ENCODE assay signal across 9 cellular contexts in genomic region chr9:92133949-92134604, GRCh38. TPM values are rescaled to one million over a fixed set of nuclear protein-coding genes. Genes with fewer than 3 reads are reported as not detected.
DNase-seq lines count a peak whose midpoint lies in the region; ATAC-seq, FAIRE-seq and TF ChIP-seq lines count a peak whose summit lies in the region.
"Had no signal": no experiment of that assay in that cellular context is flagged by ENCODE, and none has a peak within 500 bp of the region (broad histone marks: within the 10 kb centered on the region; RNA-seq: fewer than 3 reads in every experiment).

No MANE protein-coding gene starts in this region.

- TF ChIP-seq EP300 in HepG2 (IDR thresholded peaks at IDR 0.05; ENCODE audit: low read depth in 2 of 2, low read length in 2 of 2): no peak
- TF ChIP-seq EP300 in HepG2 (CRISPR knock-in tag; IDR thresholded peaks at IDR 0.05; ENCODE audit: borderline replicate concordance): no peak

- TF ChIP-seq CTCF in colonic mucosa (IDR thresholded peaks at IDR 0.05): peak; percentile 94
- TF ChIP-seq CTCF in HepG2 (CRISPR knock-in tag; IDR thresholded peaks at IDR 0.05): peak; percentile 98

- H4K20me1 ChIP-seq in HepG2 (ENCODE audit: insufficient read depth, low read length): no peaks in the 10 kb centered on the region

- no peaks in the 10 kb centered on the region for H3K79me2 ChIP-seq in HepG2 (ENCODE audit: insufficient read depth, low read length)

- in situ Hi-C loops in HepG2 (cut with HindIII; ENCODE audit: extremely low pct_ligation_motif_present, low pct_unique_long_range_greater_than_20kb): loop anchor here (10.0 to 25.0 kb wide), 2 partner anchors 303 to 501 kb away; no protein-coding TSS in a partner anchor

- BruUV-seq in HepG2 (replicated peaks; lab: Mats Ljungman, UMichigan): no TSS peak

- POLR2A ChIA-PET in HepG2 (lab: Yijun Ruan, JAX): no interaction called here

- CTCF ChIA-PET in HepG2 (lab: Yijun Ruan, JAX; ENCODE audit: low intra/inter-chr PET ratio, low total read pairs): interaction anchor here (0.8 to 1.3 kb wide), 3 partner anchors 246 to 500 kb away, joined by 3 read pairs; no protein-coding TSS in a partner anchor

- DNase-seq in NCI-H1417 (lab: John Stamatoyannopoulos, UW): peak; percentile 62 to 92 (median 86)
- DNase-seq in NCI-H1417 treated with DMSO at 0.1 percent for 48 hours (lab: John Stamatoyannopoulos, UW): no peak
- DNase-seq in NCI-H524 (lab: John Stamatoyannopoulos, UW): peak; percentile 86 to 92
- DNase-seq in activated CD4-positive, alpha-beta T cell treated with anti-CD3 and anti-CD28 coated beads for 48 hours: peak; percentile 87
- peak; percentile 74 for DNase-seq in colonic mucosa
- DNase-seq in HepG2 (ENCODE audit: low spot score): peak; percentile 75
- DNase-seq in stimulated activated CD4-positive, alpha-beta T cell treated with anti-CD3 and anti-CD28 coated beads, TNF-alpha, amount 100 ng/mL, for 24 hours (ENCODE audit: low read depth in 3 of 3): peak; percentile 54 to 77 (median 54)

- H3K27me3 ChIP-seq in colonic mucosa (no peaks in the 10 kb centered on the region), HepG2 (ENCODE audit: control insufficient read depth in 1 of 2, insufficient read depth in 2 of 2, low read length in 2 of 2) (peaks cover 1 to 3% of the 10 kb centered on the region in 2 experiments; a peak in 1 of 5 replicates)

- H3K4me3 ChIP-seq in colonic mucosa (no peak overlapping the region), HepG2 (replicated peaks in 1 of 3; ENCODE audit: insufficient read depth in 1 of 3, low read depth in 2 of 3, low read length in 3 of 3) (peak overlapping the region in 2 of 3 experiments; percentile 24 to 64; a peak in 5 of 6 replicates)

- H3K9me3 ChIP-seq in colonic mucosa (no peaks in the 10 kb centered on the region), HepG2 (ENCODE audit: low read length) (no peaks in the 10 kb centered on the region)

- H3K9ac ChIP-seq in colonic mucosa (ENCODE audit: low read depth in 2 of 2, low read length in 2 of 2) (no peak overlapping the region), HepG2 (ENCODE audit: insufficient read depth, low read depth, low read length) (no peak overlapping the region)

- H3K4me2 ChIP-seq in HepG2 (ENCODE audit: low read depth, low read length): peak overlapping the region; percentile 79

- H3K27ac ChIP-seq in colonic mucosa (no peak overlapping the region), HepG2 (ENCODE audit: extremely low read length, insufficient read depth, low read length) (no peak overlapping the region)

- H2AFZ ChIP-seq in HepG2 (ENCODE audit: low read length): peak overlapping the region; percentile 32

- no peak for TF ChIP-seq POLR2A in HepG2 (IDR thresholded peaks at IDR 0.05; ENCODE audit: insufficient read depth in 1 of 2, low read depth in 2 of 2, low read length in 2 of 2)

- 6% methylated on average over 17 of the region's 19 CpGs for WGBS in HepG2 (ENCODE audit: low lambda C conversion rate)

- no peaks in the 10 kb centered on the region for H3K36me3 ChIP-seq in colonic mucosa
- H3K36me3 ChIP-seq in HepG2 (replicated peaks in 1 of 2; ENCODE audit: control insufficient read depth in 1 of 2, insufficient read depth in 2 of 2, low read length in 2 of 2): no peaks in the 10 kb centered on the region

- ATAC-seq in HG03280 (IDR thresholded peaks at IDR 0.05; ENCODE audit: unreplicated experiment) (peak; percentile 62), HepG2 (peak; percentile 60)

- peak; percentile 84 for TF ChIP-seq RAD21 in HepG2 (CRISPR knock-in tag; IDR thresholded peaks at IDR 0.05)

- H3K4me1 ChIP-seq in colonic mucosa (no peaks in the 10 kb centered on the region), HepG2 (ENCODE audit: insufficient read depth, low read length) (peaks cover 22% of the 10 kb centered on the region)

- intact Hi-C loops in colonic mucosa (cut with DNase I) (loop anchor here (5.0 to 10.0 kb wide), 3 partner anchors 111 to 501 kb away; no protein-coding TSS in a partner anchor), HepG2 (cut with micrococcal nuclease; ENCODE audit: unreplicated experiment) (loop anchor here (1.0 kb wide), 1 partner anchor 500 kb away; no protein-coding TSS in a partner anchor)

- peak; percentile 95 for FAIRE-seq in HepG2 (lab: Jason Lieb, UNC)
- FAIRE-seq: A204.1 had no signal

TF ChIP-seq in HepG2, 621 proteins besides CTCF, POLR2A, EP300 and RAD21 (continues in another document):
- TF ChIP-seq STAG1 (CRISPR knock-in tag; IDR thresholded peaks at IDR 0.05) (peak; percentile 92), ZNF280D (CRISPR knock-in tag; IDR thresholded peaks at IDR 0.05) (peak; percentile 26; the same call in 1 of the 2 replicates), MIXL1 (CRISPR knock-in tag; IDR thresholded peaks at IDR 0.05) (0 out of 2 replicates have a peak, but pooled peaks have one; percentile 32), FOXA1 (IDR thresholded peaks at IDR 0.05) (no peak), FOXA1 (CRISPR knock-in tag; IDR thresholded peaks at IDR 0.05) (no peak), DMAP1 (CRISPR knock-in tag; IDR thresholded peaks at IDR 0.05) (0 out of 2 replicates have a peak, but pooled peaks have one; percentile 41), ZNF709 (CRISPR knock-in tag; IDR thresholded peaks at IDR 0.05) (no peak), ZKSCAN8 (CRISPR knock-in tag; IDR thresholded peaks at IDR 0.05; ENCODE audit: borderline replicate concordance) (no peak), ZNF225 (CRISPR knock-in tag; IDR thresholded peaks at IDR 0.05) (no peak), ZNF160 (CRISPR knock-in tag; IDR thresholded peaks at IDR 0.05) (no peak)

RNA-seq across cellular contexts. Expression of gene SPTLC1, which starts 18.9 kb away (rescaled TPM):
- total RNA-seq in colonic mucosa (10 to 100 TPM; 77.2 to 83.8 TPM), HepG2 (2016; rRNA removed; fragmentation: Illumina TruSeq; extraction: Trizol) (44.4 and 72.5 TPM in 2 replicates)
- 6.8 and 7.6 TPM in 2 replicates for total RNA-seq in HepG2 (2016; cell fraction: cytosol; rRNA removed; fragmentation: Illumina TruSeq; extraction: Trizol; ENCODE audit: low read depth)
- total RNA-seq in HepG2 (2016; cell fraction: insoluble cytoplasmic fraction; rRNA removed; fragmentation: Illumina TruSeq; extraction: Trizol): 46.0 and 76.9 TPM in 2 replicates
- total RNA-seq in HepG2 (2016; cell fraction: membrane; rRNA removed; fragmentation: Illumina TruSeq; extraction: Trizol): 15.0 and 16.7 TPM in 2 replicates
- 82.4 and 88.6 TPM in 2 replicates for total RNA-seq in HepG2 (2016; cell fraction: nucleus; rRNA removed; fragmentation: Illumina TruSeq; extraction: Trizol)
- 47.7 and 56.2 TPM in 2 replicates for polyA plus RNA-seq in HepG2 (2011; rRNA removed)
- polyA plus RNA-seq in HepG2 (2011; cell fraction: cytosol; rRNA removed): 32.9 and 40.4 TPM in 2 replicates
- 28.2 and 31.0 TPM in 2 replicates for polyA plus RNA-seq in HepG2 (2011; cell fraction: nucleus; rRNA removed)
- polyA plus RNA-seq in HepG2 (2012): 47.9 and 52.1 TPM in 2 replicates
- 3.6 and 5.4 TPM in 2 replicates for polyA plus RNA-seq in HepG2 (2016; cell fraction: cytosol; fragmentation: Illumina TruSeq; extraction: Trizol; ENCODE audit: low read depth)
- polyA plus RNA-seq in HepG2 (2016; cell fraction: insoluble cytoplasmic fraction; fragmentation: Illumina TruSeq; extraction: Trizol; ENCODE audit: low read depth): 35.3 and 36.1 TPM in 2 replicates
- polyA plus RNA-seq in HepG2 (2016; cell fraction: membrane; fragmentation: Illumina TruSeq; extraction: Trizol; ENCODE audit: low read depth): 7.1 and 8.1 TPM in 2 replicates
- polyA plus RNA-seq in HepG2 (2016; cell fraction: nucleus; fragmentation: Illumina TruSeq; extraction: Trizol; ENCODE audit: insufficient read depth, low read depth): 96.6 and 105 TPM in 2 replicates
- 50.1 and 52.0 TPM in 2 replicates for polyA minus RNA-seq in HepG2 (2011; rRNA and poly(A)+ RNA removed; ENCODE audit: low replicate concordance)
- polyA minus RNA-seq in HepG2 (2011; cell fraction: cytosol; rRNA and poly(A)+ RNA removed): 41.7 and 44.7 TPM in 2 replicates
- polyA minus RNA-seq in HepG2 (2011; cell fraction: nucleus; rRNA and poly(A)+ RNA removed): 76.3 and 80.4 TPM in 2 replicates
